In the genomic region with DNA sequence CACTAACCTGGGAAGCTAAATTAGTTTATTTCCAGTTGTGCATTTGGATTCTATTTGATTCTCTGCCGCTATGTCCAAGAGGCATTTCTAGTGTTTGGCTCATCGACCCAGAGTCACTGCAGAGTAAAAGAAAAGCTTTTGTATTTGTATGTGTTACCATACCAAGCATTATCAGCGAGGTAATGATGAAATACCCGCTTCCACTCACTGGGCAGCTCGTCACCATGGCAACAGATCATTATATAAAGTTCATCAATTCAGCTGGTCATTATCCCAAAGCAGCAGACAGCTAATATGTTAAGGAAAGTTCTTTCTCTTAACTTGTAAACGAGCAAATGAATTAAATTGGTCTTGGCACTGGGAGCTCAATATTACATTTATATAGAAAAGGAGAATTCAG, we compare ENCODE assay signal across 29 cellular contexts.
"Had no signal": no experiment of that assay in that cellular context is flagged by ENCODE, and none has a peak within 500 bp of the region (broad histone marks: within the 10 kb centered on the region; RNA-seq: fewer than 3 reads in every experiment).

No MANE protein-coding gene starts in this region.

- H3K27ac Mint-ChIP-seq: activated CD4-positive, alpha-beta memory T cell treated with anti-CD3 and anti-CD28 coated beads for 36 hours; activated CD4-positive, alpha-beta T cell treated with anti-CD3 and anti-CD28 coated beads, Interleukin-2, amount 10 ng/mL, durations not matched to agents 24 days and 14 days; activated naive CD4-positive, alpha-beta T cell treated with anti-CD3 and anti-CD28 coated beads for 36 hours; activated naive CD8-positive, alpha-beta T cell treated with anti-CD3 and anti-CD28 coated beads, Interleukin-2, amount 10 ng/mL, durations not matched to agents 7 days and 5 days; activated T-helper 1 cell treated with anti-CD3 and anti-CD28 coated beads, Interleukin-12 subunit alpha, Interleukin-12 subunit beta, Interleukin-2, Interleukin-4 antibody, amounts not matched to agents 30 ng/mL and 10 ng/mL and 1 ng/mL, durations not matched to agents 14 hours and 24 hours and 36 hours; immature natural killer cell; naive thymus-derived CD8-positive, alpha-beta T cell; T-helper 2 cell treated with Interferon-gamma antibody and Interleukin-4, amounts not matched to agents 5 μg/mL and 100 μg/mL, for 36 hours had no signal

- H3K4me3 ChIP-seq: ascending aorta, breast epithelium, esophagus squamous epithelium, heart left ventricle, right lobe of liver, thoracic aorta had no signal

- H3K36me3 Mint-ChIP-seq: activated CD4-positive, alpha-beta memory T cell treated with anti-CD3 and anti-CD28 coated beads for 36 hours; activated naive CD8-positive, alpha-beta T cell treated with anti-CD3 and anti-CD28 coated beads, Interleukin-2, amount 10 ng/mL, durations not matched to agents 7 days and 5 days; immature natural killer cell; naive thymus-derived CD8-positive, alpha-beta T cell had no signal

- H3K9me3 ChIP-seq: ascending aorta, breast epithelium, esophagus squamous epithelium, heart left ventricle, right lobe of liver, thoracic aorta had no signal

- H3K27ac ChIP-seq: ascending aorta, esophagus squamous epithelium, heart left ventricle, right lobe of liver, thoracic aorta, WERI-Rb-1 had no signal

- H3K4me1 Mint-ChIP-seq: activated CD4-positive, alpha-beta T cell treated with anti-CD3 and anti-CD28 coated beads, Interleukin-2, amount 10 ng/mL, durations not matched to agents 24 days and 14 days; activated naive CD8-positive, alpha-beta T cell treated with anti-CD3 and anti-CD28 coated beads, Interleukin-2, amount 10 ng/mL, durations not matched to agents 7 days and 5 days; immature natural killer cell; naive thymus-derived CD8-positive, alpha-beta T cell had no signal

- H3K4me3 Mint-ChIP-seq: activated CD4-positive, alpha-beta memory T cell treated with anti-CD3 and anti-CD28 coated beads for 36 hours; activated CD4-positive, alpha-beta T cell treated with anti-CD3 and anti-CD28 coated beads, Interleukin-2, amount 10 ng/mL, durations not matched to agents 24 days and 14 days; activated naive CD4-positive, alpha-beta T cell treated with anti-CD3 and anti-CD28 coated beads for 36 hours; activated naive CD8-positive, alpha-beta T cell treated with anti-CD3 and anti-CD28 coated beads, Interleukin-2, amount 10 ng/mL, durations not matched to agents 7 days and 5 days; activated T-helper 1 cell treated with anti-CD3 and anti-CD28 coated beads, Interleukin-12 subunit alpha, Interleukin-12 subunit beta, Interleukin-2, Interleukin-4 antibody, amounts not matched to agents 30 ng/mL and 10 ng/mL and 1 ng/mL, durations not matched to agents 14 hours and 24 hours and 36 hours; immature natural killer cell; naive thymus-derived CD8-positive, alpha-beta T cell; neural crest cell; T-helper 2 cell treated with Interferon-gamma antibody and Interleukin-4, amounts not matched to agents 5 μg/mL and 100 μg/mL, for 36 hours had no signal

- ATAC-seq: left colon; naive thymus-derived CD8-positive, alpha-beta T cell; right lobe of liver; stimulated activated naive CD8-positive, alpha-beta T cell treated with anti-CD3 and anti-CD28 coated beads, Interleukin-15, Interleukin-2, amounts not matched to agents 100 U/mL and 50 U/mL, for 24 hours had no signal

- H3K27me3 ChIP-seq: ascending aorta, breast epithelium, esophagus squamous epithelium, heart left ventricle, right lobe of liver had no signal

- H3K36me3 ChIP-seq: ascending aorta, breast epithelium, esophagus squamous epithelium, heart left ventricle, right lobe of liver, thoracic aorta, WERI-Rb-1 had no signal

- H3K9me3 Mint-ChIP-seq: activated CD4-positive, alpha-beta memory T cell treated with anti-CD3 and anti-CD28 coated beads for 36 hours; activated CD4-positive, alpha-beta T cell treated with anti-CD3 and anti-CD28 coated beads, Interleukin-2, amount 10 ng/mL, durations not matched to agents 24 days and 14 days; activated naive CD8-positive, alpha-beta T cell treated with anti-CD3 and anti-CD28 coated beads, Interleukin-2, amount 10 ng/mL, durations not matched to agents 7 days and 5 days; activated T-helper 1 cell treated with anti-CD3 and anti-CD28 coated beads, Interleukin-12 subunit alpha, Interleukin-12 subunit beta, Interleukin-2, Interleukin-4 antibody, amounts not matched to agents 30 ng/mL and 10 ng/mL and 1 ng/mL, durations not matched to agents 14 hours and 24 hours and 36 hours; neural crest cell; T-helper 2 cell treated with Interferon-gamma antibody and Interleukin-4, amounts not matched to agents 5 μg/mL and 100 μg/mL, for 36 hours had no signal

- DNase-seq: activated CD4-positive, alpha-beta memory T cell treated with anti-CD3 and anti-CD28 coated beads for 36 hours; activated CD4-positive, alpha-beta T cell treated with anti-CD3 and anti-CD28 coated beads, Interleukin-2, amount 10 ng/mL, durations not matched to agents 24 days and 14 days; activated CD4-positive, CD25-positive, alpha-beta regulatory T cell treated with anti-CD3 and anti-CD28 coated beads, Interleukin-2, amount 50 U/mL, for 72 hours; activated CD8-positive, alpha-beta memory T cell treated with anti-CD3 and anti-CD28 coated beads, Interleukin-2, amount 50 U/mL, for 4 hours; activated effector memory CD4-positive, alpha-beta T cell treated with anti-CD3 and anti-CD28 coated beads, Interleukin-2, amount 50 U/mL, for 16 hours; activated naive CD4-positive, alpha-beta T cell treated with anti-CD3 and anti-CD28 coated beads for 36 hours; activated naive CD8-positive, alpha-beta T cell treated with anti-CD3 and anti-CD28 coated beads, Interleukin-2, amount 10 ng/mL, durations not matched to agents 7 days and 5 days; activated T-cell treated with anti-CD3 and anti-CD28 coated beads, Interleukin-2, amount 50 U/mL, for 1 hour; central memory CD4-positive, alpha-beta T cell; esophagus squamous epithelium; heart left ventricle; hypothalamus; immature natural killer cell; kidney; left colon; mesenchymal stem cell; naive thymus-derived CD8-positive, alpha-beta T cell; posterior cingulate gyrus; right lobe of liver; stimulated activated CD4-positive, alpha-beta T cell treated with anti-CD3 and anti-CD28 coated beads, Interleukin-4, amount 100 ng/mL, for 1 hour; stimulated activated naive CD8-positive, alpha-beta T cell treated with anti-CD3 and anti-CD28 coated beads, Interleukin-15, Interleukin-2, amounts not matched to agents 100 U/mL and 50 U/mL, for 24 hours; WERI-Rb-1 had no signal

- FAIRE-seq: kidney, urothelium cell line had no signal

- H3K4me1 ChIP-seq: ascending aorta, breast epithelium, heart left ventricle, right lobe of liver had no signal

- H3K27me3 Mint-ChIP-seq: activated CD4-positive, alpha-beta memory T cell treated with anti-CD3 and anti-CD28 coated beads for 36 hours; activated CD4-positive, alpha-beta T cell treated with anti-CD3 and anti-CD28 coated beads, Interleukin-2, amount 10 ng/mL, durations not matched to agents 24 days and 14 days; activated naive CD8-positive, alpha-beta T cell treated with anti-CD3 and anti-CD28 coated beads, Interleukin-2, amount 10 ng/mL, durations not matched to agents 7 days and 5 days; naive thymus-derived CD8-positive, alpha-beta T cell had no signal
